Comparison of ENCODE assay signal across 8 cellular contexts in genomic region chr20:20051767-20052073, GRCh38. TPM values are rescaled to one million over a fixed set of nuclear protein-coding genes. Genes with fewer than 3 reads are reported as not detected.
DNase-seq lines count a peak whose midpoint lies in the region; ATAC-seq, FAIRE-seq and TF ChIP-seq lines count a peak whose summit lies in the region.

No MANE protein-coding gene starts in this region.

- no peak overlapping the region for H2AFZ ChIP-seq in OCI-LY1 (ENCODE audit: low read length)

- H3F3A ChIP-seq in OCI-LY1 (ENCODE audit: insufficient read depth, low read length): no peaks in the 10 kb centered on the region

- H3K4me1 ChIP-seq in OCI-LY1 (ENCODE audit: insufficient read depth, low read length, severe bottlenecking) (peaks cover 18% of the 10 kb centered on the region), pancreas (peaks cover 0 to 11% (median 10%) of the 10 kb centered on the region in 3 donors)

- no peaks in the 10 kb centered on the region for H4K20me1 ChIP-seq in OCI-LY1 (ENCODE audit: insufficient read depth, low read length)

- peak overlapping the region; percentile 76 for H3K4me2 ChIP-seq in OCI-LY1 (ENCODE audit: low read length)

- H3K27ac ChIP-seq in OCI-LY1 (ENCODE audit: low read depth, low read length, poor library complexity, severe bottlenecking) (peak overlapping the region; percentile 34), pancreas (peak overlapping the region; percentile 74 to 90 (median 89))

- H3K4me3 ChIP-seq in OCI-LY1 (ENCODE audit: low read depth, low read length, poor library complexity, severe bottlenecking) (peak overlapping the region; percentile 91), epithelial cell of esophagus (ENCODE audit: low read length) (peak overlapping the region; percentile 66), pancreas (peak overlapping the region; percentile 90 to 95 (median 94))

- no peak for FAIRE-seq in pancreas (lab: Jason Lieb, UNC)

- ATAC-seq in GM21360 (IDR thresholded peaks at IDR 0.05; ENCODE audit: unreplicated experiment) (peak; percentile 28), pancreas (peak in 3 of 4 donors; percentile 5 to 20 (median 19)), GM19035 (IDR thresholded peaks at IDR 0.05; ENCODE audit: unreplicated experiment) (no peak)

- WGBS in pancreas, 2 donors: 0 to 1% methylated on average over 13 of the region's 13 CpGs

- no peaks in the 10 kb centered on the region for H3K9me3 ChIP-seq in OCI-LY1 (ENCODE audit: low read length)
- H3K9me3 ChIP-seq in pancreas: no peaks in the 10 kb centered on the region

- TF ChIP-seq CTCF in OCI-LY1 (IDR thresholded peaks at IDR 0.05; ENCODE audit: low read length): no peak
- TF ChIP-seq CTCF in epithelial cell of esophagus (IDR thresholded peaks at IDR 0.05; ENCODE audit: insufficient read depth, low read depth, low read length, missing control alignments): no peak
- no peak for TF ChIP-seq CTCF in pancreas (IDR thresholded peaks at IDR 0.05)

- DNase-seq in epithelial cell of esophagus (ENCODE audit: low read depth) (no peak), pancreas (no peak), middle frontal gyrus (ENCODE audit: extremely low spot score, low spot score) (no peak)
- DNase-seq in stimulated activated naive CD4-positive, alpha-beta T cell (lab: John Stamatoyannopoulos, UW): no peak
- no peak for DNase-seq in stimulated activated CD4-positive, alpha-beta T cell treated with anti-CD3 and anti-CD28 coated beads, Interleukin-4, amount 100 ng/mL, for 4 hours

- no peaks in the 10 kb centered on the region for H3K9me2 ChIP-seq in OCI-LY1 (ENCODE audit: low read depth, low read length)

- H3K9ac ChIP-seq in OCI-LY1 (ENCODE audit: low read length): peak overlapping the region; percentile 84

- H3K79me2 ChIP-seq in OCI-LY1 (ENCODE audit: insufficient read depth, low read length): peaks cover 12% of the 10 kb centered on the region

- peaks cover 29% of the 10 kb centered on the region for H3K36me3 ChIP-seq in OCI-LY1 (ENCODE audit: insufficient read depth, low read length)
- H3K36me3 ChIP-seq in pancreas: peaks cover 2 to 30% (median 7%) of the 10 kb centered on the region in 3 donors

- intact Hi-C loops in pancreas (cut with DNase I): no loop called here

- H3K27me3 ChIP-seq in OCI-LY1 (ENCODE audit: insufficient read depth, low read length) (no peaks in the 10 kb centered on the region), pancreas (no peaks in the 10 kb centered on the region)

RNA-seq across cellular contexts. Expression of gene CRNKL1, which starts 0.5 kb away (rescaled TPM):
- 10 to 100 TPM in 1 of 6 donors, 1 to 10 TPM in 5; 4.4 to 15.5 (median 6.8) TPM for total RNA-seq in pancreas
- 10 to 100 TPM in 1 of 2 donors, 1 to 10 TPM in 1; 9.7 to 13.2 TPM for polyA plus RNA-seq in pancreas

RNA-seq across cellular contexts. Expression of gene CFAP61, which starts 0.6 kb away (rescaled TPM):
- under 1 TPM; 0.19 to 0.53 (median 0.33) TPM for total RNA-seq in pancreas
- polyA plus RNA-seq in pancreas: under 1 TPM; 0.15 to 0.38 TPM

RNA-seq across cellular contexts. Expression of gene NAA20, which starts 34.6 kb away (rescaled TPM):
- 10 to 100 TPM; 28.0 to 46.9 (median 34.5) TPM for total RNA-seq in pancreas
- polyA plus RNA-seq in pancreas: 100 to 1,000 TPM in 1 of 2 donors, 10 to 100 TPM in 1; 89.6 to 124 TPM
